ENCODE assay signal across 1 cellular context in genomic region chr10:86821600-86821999, GRCh38.
TF ChIP-seq lines count a peak whose summit lies in the region.

No MANE protein-coding gene starts in this region.

TF ChIP-seq in IMR-90, 13 proteins besides CTCF, POLR2A, EP300 and RAD21:
- no peak for TF ChIP-seq FOS (IDR thresholded peaks at IDR 0.05; ENCODE audit: low read depth, low read length)
- TF ChIP-seq SMC3 (IDR thresholded peaks at IDR 0.05; ENCODE audit: low read depth, low read length): no peak
- no peak for TF ChIP-seq RFX5 (IDR thresholded peaks at IDR 0.05; ENCODE audit: low read depth, low read length)
- TF ChIP-seq NFE2L2 (IDR thresholded peaks at IDR 0.05; ENCODE audit: low read depth, low read length): no peak
- no peak for TF ChIP-seq CEBPB (IDR thresholded peaks at IDR 0.05; ENCODE audit: low read depth, low read length)
- no peak for TF ChIP-seq MAZ (IDR thresholded peaks at IDR 0.05; ENCODE audit: borderline replicate concordance, low read depth, low read length)
